10 cellular contexts compared by ENCODE assay signal in the genomic region with DNA sequence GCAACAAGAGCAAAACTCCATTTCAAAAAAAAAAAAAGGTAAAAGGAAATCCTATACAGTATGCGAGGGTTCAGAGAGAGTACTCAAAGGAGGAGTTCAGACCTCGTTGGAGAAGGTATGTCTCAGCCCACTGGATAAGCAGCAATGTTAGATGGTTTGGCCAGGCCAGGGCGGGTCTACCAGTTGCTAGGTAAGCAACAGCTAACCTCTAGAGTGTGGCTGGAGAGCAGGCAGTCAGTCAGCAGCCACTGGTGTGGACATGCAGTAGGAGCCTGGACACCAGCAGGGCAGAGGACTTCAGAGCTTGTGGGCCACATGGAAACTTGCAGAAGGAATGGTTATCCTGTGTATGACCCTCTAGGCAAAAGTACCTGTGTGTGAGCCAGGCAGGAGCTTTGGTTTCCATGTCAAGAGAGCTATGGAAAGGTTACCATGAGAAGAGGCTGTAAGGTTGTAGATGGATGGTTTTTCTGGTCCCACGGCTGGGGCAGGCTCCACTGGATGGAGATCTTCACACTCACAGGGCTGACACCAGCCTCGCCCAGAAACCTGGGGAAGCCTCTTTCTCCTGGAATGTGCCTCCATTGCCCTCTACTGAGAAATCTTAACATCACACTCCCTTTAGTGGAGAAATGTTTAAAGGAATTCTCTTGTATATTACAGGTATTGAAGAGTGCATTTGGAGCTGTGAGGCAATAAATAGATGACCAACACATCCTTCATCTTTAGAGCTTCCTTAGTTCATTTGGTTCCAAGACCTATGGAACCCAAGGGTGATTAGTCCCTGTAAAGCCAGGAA.
DNase-seq lines count a peak whose midpoint lies in the region; ATAC-seq, FAIRE-seq and TF ChIP-seq lines count a peak whose summit lies in the region.
"Had no signal": no experiment of that assay in that cellular context is flagged by ENCODE, and none has a peak within 500 bp of the region (broad histone marks: within the 10 kb centered on the region; RNA-seq: fewer than 3 reads in every experiment).

No MANE protein-coding gene starts in this region.

- H3K9ac ChIP-seq in DND-41 (ENCODE audit: low read depth, low read length) (no peak overlapping the region), HepG2 (ENCODE audit: insufficient read depth, low read depth, low read length) (no peak overlapping the region)

- no peak for FAIRE-seq in HepG2 (lab: Jason Lieb, UNC)

- POLR2A ChIA-PET in HepG2 (lab: Yijun Ruan, JAX), result no interaction called here

- TF ChIP-seq EP300 in HepG2 (IDR thresholded peaks at IDR 0.05; ENCODE audit: low read depth in 2 of 2, low read length in 2 of 2) (no peak), HepG2 (CRISPR knock-in tag; IDR thresholded peaks at IDR 0.05; ENCODE audit: borderline replicate concordance) (no peak)

- H4K20me1 ChIP-seq in DND-41 (ENCODE audit: insufficient read depth, low read length), result no peaks in the 10 kb centered on the region
- H4K20me1 ChIP-seq in HepG2 (ENCODE audit: insufficient read depth, low read length), result no peaks in the 10 kb centered on the region

- no peaks in the 10 kb centered on the region for H3K36me3 ChIP-seq in DND-41 (ENCODE audit: insufficient read depth, low read length)
- H3K36me3 ChIP-seq in HepG2 (replicated peaks in 1 of 2; ENCODE audit: control insufficient read depth in 1 of 2, insufficient read depth in 2 of 2, low read length in 2 of 2), result no peaks in the 10 kb centered on the region

- H3K27me3 ChIP-seq in DND-41 (ENCODE audit: insufficient read depth, low read length, poor library complexity) (peaks cover 5% of the 10 kb centered on the region), HepG2 (ENCODE audit: control insufficient read depth in 1 of 2, insufficient read depth in 2 of 2, low read length in 2 of 2) (peaks cover 0 to 3% of the 10 kb centered on the region in 2 experiments; a peak in 2 of 5 replicates)

- H3K4me1 ChIP-seq in DND-41 (ENCODE audit: insufficient read depth, low read length) (no peaks in the 10 kb centered on the region), HepG2 (ENCODE audit: insufficient read depth, low read length) (no peaks in the 10 kb centered on the region)

- H3K79me2 ChIP-seq in DND-41 (ENCODE audit: insufficient read depth, low read length) (no peaks in the 10 kb centered on the region), HepG2 (ENCODE audit: insufficient read depth, low read length) (no peaks in the 10 kb centered on the region)

- no peaks in the 10 kb centered on the region for H3K4me1 Mint-ChIP-seq in activated naive CD4-positive, alpha-beta T cell treated with anti-CD3 and anti-CD28 coated beads for 36 hours (ENCODE audit: low read depth)

- in situ Hi-C loops in astrocyte of the cerebellum (cut with HindIII; ENCODE audit: low sequenced_read_pairs), result loop anchor here (25.0 kb wide), 1 partner anchor 298 kb away; no protein-coding TSS in a partner anchor
- in situ Hi-C loops in HepG2 (cut with HindIII; ENCODE audit: extremely low pct_ligation_motif_present, low pct_unique_long_range_greater_than_20kb), result no loop called here

- H3K27ac ChIP-seq in DND-41 (ENCODE audit: low read length), result no peak overlapping the region
- no peak overlapping the region for H3K27ac ChIP-seq in HepG2 (ENCODE audit: extremely low read length, insufficient read depth, low read length)

- H3K27me3 Mint-ChIP-seq in activated naive CD4-positive, alpha-beta T cell treated with anti-CD3 and anti-CD28 coated beads for 36 hours (ENCODE audit: low read depth), result peaks cover 3% of the 10 kb centered on the region

- H3K4me2 ChIP-seq in DND-41 (ENCODE audit: insufficient read depth, low read length), result no peak overlapping the region
- no peak overlapping the region for H3K4me2 ChIP-seq in HepG2 (ENCODE audit: low read depth, low read length)

- TF ChIP-seq POLR2A in HepG2 (IDR thresholded peaks at IDR 0.05; ENCODE audit: insufficient read depth in 1 of 2, low read depth in 2 of 2, low read length in 2 of 2), result no peak

- BruUV-seq in HepG2 (replicated peaks; lab: Mats Ljungman, UMichigan), result no TSS peak

- 9% methylated on average over 5 of the region's 5 CpGs for WGBS in HepG2 (ENCODE audit: low lambda C conversion rate)

- H3K9me3 ChIP-seq in DND-41 (ENCODE audit: insufficient read depth, low read length, severe bottlenecking) (no peaks in the 10 kb centered on the region), HepG2 (ENCODE audit: low read length) (no peaks in the 10 kb centered on the region)

- no peaks in the 10 kb centered on the region for H3K36me3 Mint-ChIP-seq in activated naive CD4-positive, alpha-beta T cell treated with anti-CD3 and anti-CD28 coated beads for 36 hours (ENCODE audit: low read depth)

- H3K27ac Mint-ChIP-seq in activated naive CD4-positive, alpha-beta T cell treated with anti-CD3 and anti-CD28 coated beads for 36 hours, result no peak overlapping the region

- peak; percentile 56 for TF ChIP-seq CTCF in DND-41 (IDR thresholded peaks at IDR 0.05; ENCODE audit: borderline replicate concordance, extremely low read depth, low read length, poor library complexity, severe bottlenecking)
- TF ChIP-seq CTCF in astrocyte of the cerebellum (IDR thresholded peaks at IDR 0.05; ENCODE audit: low read depth, low read length, missing control alignments), result peak; percentile 39
- peak; percentile 39; the same call in 1 of the 2 replicates for TF ChIP-seq CTCF in HepG2 (CRISPR knock-in tag; IDR thresholded peaks at IDR 0.05)

- no peaks in the 10 kb centered on the region for H3K9me3 Mint-ChIP-seq in activated naive CD4-positive, alpha-beta T cell treated with anti-CD3 and anti-CD28 coated beads for 36 hours

- H2AFZ ChIP-seq in DND-41 (ENCODE audit: low read depth, low read length) (no peak overlapping the region), HepG2 (ENCODE audit: low read length) (no peak overlapping the region)

- no peak for DNase-seq in DND-41
- DNase-seq in HT1080 (ENCODE audit: low read depth), result peak; percentile 21
- DNase-seq in astrocyte of the cerebellum (ENCODE audit: low read depth), result no peak
- no peak for DNase-seq in HepG2 (ENCODE audit: low spot score)
- DNase-seq in activated effector memory CD4-positive, alpha-beta T cell treated with Interleukin-2 at 50 U/mL for 16 hours, result no peak
- DNase-seq in NCI-H1048 (lab: John Stamatoyannopoulos, UW), result no peak
- DNase-seq in left cardiac atrium, result no peak
- DNase-seq in activated naive CD4-positive, alpha-beta T cell treated with anti-CD3 and anti-CD28 coated beads for 36 hours, result no peak
- DNase-seq: amygdala, NCI-H446 treated with DMSO at 0.1 percent for 48 hours had no signal

- intact Hi-C loops in HepG2 (cut with micrococcal nuclease; ENCODE audit: unreplicated experiment) (no loop called here), left cardiac atrium (cut with DNase I) (loop anchor here in 1 of 2 donors (5.0 kb wide), 1 partner anchor 403 kb away; no protein-coding TSS in a partner anchor)
- intact Hi-C loops in activated naive CD4-positive, alpha-beta T cell treated with anti-CD3 and anti-CD28 coated beads for 36 hours (cut with micrococcal nuclease), result no loop called here

- H3K4me3 ChIP-seq in DND-41 (ENCODE audit: low read depth in 1 of 2, low read length in 2 of 2) (no peak overlapping the region), astrocyte of the cerebellum (ENCODE audit: low read depth, low read length) (no peak overlapping the region), HepG2 (replicated peaks in 1 of 3; ENCODE audit: insufficient read depth in 1 of 3, low read depth in 2 of 3, low read length in 3 of 3) (no peak overlapping the region)

- no peak overlapping the region for H3K4me3 Mint-ChIP-seq in activated naive CD4-positive, alpha-beta T cell treated with anti-CD3 and anti-CD28 coated beads for 36 hours

- no peak for TF ChIP-seq RAD21 in HepG2 (CRISPR knock-in tag; IDR thresholded peaks at IDR 0.05)

- ATAC-seq in DND-41 (ENCODE audit: insufficient read depth, low read depth) (no peak), HepG2 (peak; percentile 70), left cardiac atrium (no peak)

- CTCF ChIA-PET in HepG2 (lab: Yijun Ruan, JAX; ENCODE audit: low intra/inter-chr PET ratio, low total read pairs), result no interaction called here
- CTCF ChIA-PET in activated naive CD4-positive, alpha-beta T cell treated with anti-CD3 and anti-CD28 coated beads for 36 hours (lab: Charles Lee), result interaction anchor here (0.9 to 1.0 kb wide), 2 partner anchors 10 to 312 kb away, joined by 3 to 4 read pairs; no protein-coding TSS in a partner anchor

TF ChIP-seq in HepG2, 621 proteins besides CTCF, POLR2A, EP300 and RAD21:
- TF ChIP-seq ZMYM4 (CRISPR knock-in tag; IDR thresholded peaks at IDR 0.05) (no peak), STAG1 (CRISPR knock-in tag; IDR thresholded peaks at IDR 0.05) (peak; percentile 55)
